ENCODE assay signal across 28 cellular contexts in the genomic region with DNA sequence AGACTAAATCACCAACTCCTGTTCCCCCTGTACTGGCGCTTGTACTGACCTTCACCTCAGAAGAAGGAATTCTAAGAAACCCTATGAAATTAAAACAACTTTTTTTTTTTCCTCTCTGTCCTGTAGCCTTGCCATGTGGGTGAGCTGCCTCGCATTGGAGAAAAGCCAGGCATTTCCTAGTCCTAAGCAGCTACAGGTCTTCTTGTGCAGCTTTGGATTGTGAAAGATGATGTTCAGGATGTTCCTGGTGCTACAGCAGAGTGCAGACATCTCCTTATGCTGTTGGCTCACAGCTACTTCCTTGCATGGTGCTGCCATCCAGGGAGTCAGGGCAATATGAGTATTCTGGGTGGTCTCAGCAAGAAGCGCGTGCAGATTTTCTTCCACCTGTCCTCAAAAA. TPM values are rescaled to one million over a fixed set of nuclear protein-coding genes. Genes with fewer than 3 reads are reported as not detected.
A peak's percentile ranks its signal among the peaks of the same experiment; 100 is the strongest.
DNase-seq lines count a peak whose midpoint lies in the region; TF ChIP-seq lines count a peak whose summit lies in the region.
"Had no signal": no experiment of that assay in that cellular context is flagged by ENCODE, and none has a peak within 500 bp of the region (broad histone marks: within the 10 kb centered on the region; RNA-seq: fewer than 3 reads in every experiment).

No MANE protein-coding gene starts in this region.

- no peaks in the 10 kb centered on the region for H3K79me2 ChIP-seq in OCI-LY7 (ENCODE audit: insufficient read depth, low read depth, low read length)

- H3K4me3 ChIP-seq in SJCRH30 (no peak overlapping the region), fibroblast of mammary gland (ENCODE audit: control insufficient read depth, low read depth, low read length) (no peak overlapping the region), OCI-LY7 (ENCODE audit: low read depth, low read length, poor library complexity, severe bottlenecking) (no peak overlapping the region)
- H3K4me3 ChIP-seq: gastroesophageal sphincter, HAP-1, left lung, prostate gland, sigmoid colon had no signal

- TF ChIP-seq CTCF in fibroblast of mammary gland (conservative IDR thresholded peaks at IDR 0.05; ENCODE audit: control insufficient read depth, insufficient read depth, low read depth, low read length) (no peak), OCI-LY7 (conservative IDR thresholded peaks at IDR 0.05; ENCODE audit: low read length) (no peak)

- no peaks in the 10 kb centered on the region for H3K9me3 ChIP-seq in SJCRH30 (replicated peaks)
- H3K9me3 ChIP-seq in OCI-LY7 (ENCODE audit: low read length), result no peaks in the 10 kb centered on the region
- H3K9me3 ChIP-seq: gastroesophageal sphincter, HAP-1, left lung, neutrophil, prostate gland, sigmoid colon had no signal

- no peaks in the 10 kb centered on the region for H3K9me2 ChIP-seq in OCI-LY7 (ENCODE audit: insufficient read depth, low read length)

- H3K36me3 ChIP-seq in SJCRH30 (no peaks in the 10 kb centered on the region; the same call in 1 of the 2 replicates), OCI-LY7 (ENCODE audit: insufficient read depth, low read length) (peaks cover 27% of the 10 kb centered on the region; the same call in 1 of the 2 replicates)
- H3K36me3 ChIP-seq: prostate gland had no signal

- H3K4me1 ChIP-seq in SJCRH30 (no peaks in the 10 kb centered on the region), OCI-LY7 (ENCODE audit: insufficient read depth, low read length, poor library complexity, severe bottlenecking) (no peaks in the 10 kb centered on the region)
- H3K4me1 ChIP-seq: HAP-1, prostate gland had no signal

- H2AFZ ChIP-seq in OCI-LY7 (ENCODE audit: low read length), result no peak overlapping the region

- CTCF ChIA-PET in OCI-LY7 (lab: Charles Lee; ENCODE audit: unreplicated experiment), result no interaction called here

- H4K20me1 ChIP-seq in OCI-LY7 (ENCODE audit: insufficient read depth, low read length), result no peaks in the 10 kb centered on the region

- H3K27ac ChIP-seq in SJCRH30, result peak overlapping the region; percentile 50
- no peak overlapping the region for H3K27ac ChIP-seq in OCI-LY7 (ENCODE audit: low read depth, low read length, poor library complexity, severe bottlenecking)
- H3K27ac ChIP-seq: gastroesophageal sphincter, HL-60, left lung, neutrophil, prostate gland had no signal

- POLR2A ChIA-PET in OCI-LY7 (lab: Charles Lee), result interaction anchor here (1.1 kb wide), 1 partner anchor 77 kb away, joined by 5 read pairs; no protein-coding TSS in a partner anchor

- no TSS peak for BruUV-seq in OCI-LY7 (replicated peaks; lab: Mats Ljungman, UMichigan)

- DNase-seq in DMS 273 treated with DMSO at 0.1 percent for 48 hours (lab: John Stamatoyannopoulos, UW) (peak; percentile 40), SJCRH30 (peak; percentile 2 to 32), fibroblast of mammary gland (ENCODE audit: low read depth) (peak; percentile 18), midbrain (lab: John Stamatoyannopoulos, UW) (peak; percentile 4), NCI-H82 treated with DMSO at 0.1 percent for 48 hours (lab: John Stamatoyannopoulos, UW; ENCODE audit: unreplicated experiment) (no peak), NCI-H345 (lab: John Stamatoyannopoulos, UW) (no peak), NCI-H510A (lab: John Stamatoyannopoulos, UW) (no peak), OCI-LY7 (ENCODE audit: low spot score) (no peak)
- DNase-seq: activated effector memory CD4-positive, alpha-beta T cell treated with anti-CD3 and anti-CD28 coated beads, Interleukin-2, amount 50 U/mL, for 16 hours; activated naive CD8-positive, alpha-beta T cell treated with anti-CD3 and anti-CD28 coated beads for 36 hours; activated T-cell treated with anti-CD3 and anti-CD28 coated beads, Interleukin-2, amount 50 U/mL, for 24 hours; CD8-positive, alpha-beta memory T cell; dermis blood vessel endothelial cell; DMS53; GDM1; left lung; MV-4-11; NCI-H1436 treated with DMSO at 0.1 percent for 48 hours; NCI-H2107; RPMI8226; sigmoid colon; stimulated activated CD4-positive, alpha-beta T cell treated with anti-CD3 and anti-CD28 coated beads, Interleukin-4, amount 100 ng/mL, for 24 hours; trophoblast cell had no signal

- H3K27me3 ChIP-seq in SJCRH30, result no peaks in the 10 kb centered on the region
- H3K27me3 ChIP-seq: gastroesophageal sphincter, left lung, neutrophil, sigmoid colon had no signal

- intact Hi-C loops in OCI-LY7 (cut with micrococcal nuclease; ENCODE audit: unreplicated experiment), result no loop called here

- no peak overlapping the region for H3K4me2 ChIP-seq in OCI-LY7 (ENCODE audit: low read length)

RNA-seq across cellular contexts. Expression of a gene that starts 11.9 kb away (rescaled TPM):
- 26.4 and 33.5 TPM in 2 replicates for total RNA-seq in SJCRH30 (2014; rRNA removed; shearing (Covaris generic))
- 8.3 and 9.3 TPM in 2 replicates for total RNA-seq in OCI-LY7 (2014; rRNA removed; shearing (Covaris generic))
- 22.3 and 23.3 TPM in 2 replicates for total RNA-seq in OCI-LY7 (2022)

Comparison
In these comparisons a context has a peak if more than half of its experiments do, and no peak if none do; other contexts are left out.
1. DNase-seq: peak in DMS 273 treated with DMSO at 0.1 percent for 48 hours (single experiment), SJCRH30 (2 of 2), fibroblast of mammary gland (single experiment) and midbrain (single experiment); none in NCI-H82 treated with DMSO at 0.1 percent for 48 hours (single experiment), NCI-H345 (single experiment), NCI-H510A (single experiment) and OCI-LY7 (single experiment).